In the genomic region with DNA sequence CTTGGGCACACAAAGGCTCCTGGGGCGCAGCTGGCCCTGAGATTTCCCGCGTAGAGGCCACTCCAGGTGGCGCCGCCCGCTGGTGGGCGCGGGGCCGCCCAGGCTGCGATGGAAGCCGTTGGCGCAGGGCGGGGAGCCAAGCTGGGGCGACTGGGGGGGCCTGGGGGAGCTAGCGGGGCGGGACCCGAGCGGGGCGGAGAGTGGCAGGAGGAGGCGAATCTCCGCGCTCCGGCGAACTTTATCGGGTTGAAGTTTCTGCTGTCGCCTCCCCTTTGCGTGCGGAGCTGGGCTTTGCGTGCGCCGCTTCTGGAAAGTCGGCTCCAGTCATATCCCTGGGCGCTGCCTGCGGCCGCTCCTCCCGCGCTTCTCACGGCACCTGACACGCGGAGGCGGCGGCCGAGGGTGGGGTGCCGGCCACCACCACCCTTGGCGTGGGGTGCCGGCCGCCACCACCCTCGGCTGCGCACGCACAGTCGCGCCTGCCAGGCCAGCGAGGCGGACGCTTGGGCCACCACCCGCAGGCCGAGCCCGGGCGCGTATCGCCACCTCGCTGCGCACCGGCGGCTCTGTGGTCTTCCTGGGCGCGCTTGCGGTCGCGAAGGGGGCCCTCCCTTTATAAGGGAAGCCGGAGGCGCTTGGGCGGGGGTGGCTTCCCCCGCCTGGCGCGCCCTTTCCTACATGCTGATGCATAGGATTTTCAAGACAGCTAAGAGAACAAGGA, we compare ENCODE assay signal across 8 cellular contexts. TPM values are rescaled to one million over a fixed set of nuclear protein-coding genes. Genes with fewer than 3 reads are reported as not detected.
DNase-seq lines count a peak whose midpoint lies in the region; ATAC-seq and TF ChIP-seq lines count a peak whose summit lies in the region.

No MANE protein-coding gene starts in this region.

- peaks cover 54% of the 10 kb centered on the region for H3K4me1 Mint-ChIP-seq in activated T-cell treated with anti-CD3 and anti-CD28 coated beads, Interleukin-2, amount 50 U/mL, for 72 hours (ENCODE audit: low read depth)

- no peaks in the 10 kb centered on the region for H3K36me3 ChIP-seq in ovary

- peaks cover 0 to 11% of the 10 kb centered on the region in 2 donors for H3K36me3 Mint-ChIP-seq in activated T-cell treated with anti-CD3 and anti-CD28 coated beads, Interleukin-2, amount 50 U/mL, for 72 hours (ENCODE audit: insufficient read depth in 2 of 2)

- no peaks in the 10 kb centered on the region for H3K9me3 ChIP-seq in ovary

- peaks cover 3% of the 10 kb centered on the region for H3K4me1 ChIP-seq in ovary (ENCODE audit: insufficient read depth)

- no peak for TF ChIP-seq CTCF in ovary (IDR thresholded peaks at IDR 0.05)

- TF ChIP-seq POLR2A in ovary (IDR thresholded peaks at IDR 0.05) = peak; percentile 26

- H3K27ac ChIP-seq in ovary = peak overlapping the region; percentile 52 to 71

- WGBS in ovary, 3 donors = 1 to 2% (median 1%) methylated on average over 67 to 76 of the region's 76 CpGs

- no peaks in the 10 kb centered on the region for H3K9me3 Mint-ChIP-seq in activated T-cell treated with anti-CD3 and anti-CD28 coated beads, Interleukin-2, amount 50 U/mL, for 72 hours

- H3K27ac Mint-ChIP-seq in activated T-cell treated with anti-CD3 and anti-CD28 coated beads, Interleukin-2, amount 50 U/mL, for 72 hours = peak overlapping the region; percentile 90

- peak overlapping the region; percentile 91 to 93 for H3K4me3 Mint-ChIP-seq in activated T-cell treated with anti-CD3 and anti-CD28 coated beads, Interleukin-2, amount 50 U/mL, for 72 hours

- intact Hi-C loops in ovary (cut with DNase I) = loop anchor here (5.0 to 10.0 kb wide), 5 partner anchors 88 to 200 kb away; no protein-coding TSS in a partner anchor

- DNase-seq in activated gamma-delta T cell treated with anti-CD3 and anti-CD28 coated beads, Interleukin-2, amount 50 U/mL, for 16 hours (ENCODE audit: low read depth) = peak; percentile 7
- DNase-seq in activated gamma-delta T cell (lab: John Stamatoyannopoulos, UW) (no peak), NCI-H510A treated with DMSO at 0.1 percent for 48 hours (lab: John Stamatoyannopoulos, UW) (peak; percentile 88), glomerular visceral epithelial cell (ENCODE audit: extremely low spot score) (peak; percentile 92), ovary (peak; percentile 60 to 78 (median 66)), hippocampal formation (lab: John Stamatoyannopoulos, UW) (no peak)
- DNase-seq in activated T-cell treated with anti-CD3 and anti-CD28 coated beads, Interleukin-2, amount 50 U/mL, for 72 hours = peak; percentile 76 to 91

- ATAC-seq in HG02885 (IDR thresholded peaks at IDR 0.05; ENCODE audit: poor library complexity, unreplicated experiment) = peak; percentile 56
- ATAC-seq in activated T-cell treated with anti-CD3 and anti-CD28 coated beads, Interleukin-2, amount 50 U/mL, for 72 hours (replicated peaks in 1 of 2) = peak; percentile 78 to 82

- peaks cover 36% of the 10 kb centered on the region for H3K27me3 Mint-ChIP-seq in activated T-cell treated with anti-CD3 and anti-CD28 coated beads, Interleukin-2, amount 50 U/mL, for 72 hours (ENCODE audit: low read depth)

- H3K27me3 ChIP-seq in ovary = no peaks in the 10 kb centered on the region

- TF ChIP-seq EP300 in ovary (IDR thresholded peaks at IDR 0.05) = no peak

- H3K4me3 ChIP-seq in ovary = peak overlapping the region; percentile 44

RNA-seq across cellular contexts. Expression of gene CYP1B1, which starts 0.9 kb away (rescaled TPM):
- total RNA-seq in activated T-cell treated with anti-CD3 and anti-CD28 coated beads, Interleukin-2, amount 50 U/mL, for 72 hours = 10 to 100 TPM in 1 of 2 donors, 1 to 10 TPM in 1; 9.5 to 24.3 TPM
- 10 to 100 TPM in 4 of 7 donors, 1 to 10 TPM in 3; 5.4 to 34.5 (median 12.5) TPM for total RNA-seq in ovary
- polyA plus RNA-seq in ovary = 10 to 100 TPM; 11.7 to 24.5 TPM

Comparison
In these comparisons a context has a peak if more than half of its experiments do, and no peak if none do; other contexts are left out.
1. DNase-seq: peak in activated gamma-delta T cell treated with anti-CD3 and anti-CD28 coated beads, Interleukin-2, amount 50 U/mL, for 16 hours (single experiment), NCI-H510A treated with DMSO at 0.1 percent for 48 hours (single experiment), activated T-cell treated with anti-CD3 and anti-CD28 coated beads, Interleukin-2, amount 50 U/mL, for 72 hours (2 of 2), glomerular visceral epithelial cell (single experiment) and ovary (5 of 5); none in activated gamma-delta T cell (single experiment) and hippocampal formation (0 of 2).